ENCODE assay signal across 8 cellular contexts in the genomic region with DNA sequence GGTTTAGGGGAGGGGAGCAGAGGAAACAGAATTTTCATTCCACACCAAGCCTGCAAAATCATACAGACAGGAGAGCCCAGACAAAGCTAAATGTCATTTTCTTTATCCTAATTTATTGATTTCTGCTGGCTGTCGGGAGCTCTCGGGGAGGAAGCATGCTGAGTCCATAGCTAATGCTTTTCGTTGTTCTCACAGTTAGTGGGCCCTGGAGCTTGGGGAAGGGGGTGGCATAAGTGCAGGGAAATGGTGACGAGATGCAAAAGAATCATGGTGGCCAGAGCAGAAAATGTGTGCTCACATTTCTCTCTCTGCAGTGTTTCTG.
DNase-seq lines count a peak whose midpoint lies in the region; ATAC-seq lines count a peak whose summit lies in the region.

No MANE protein-coding gene starts in this region.

- DNase-seq in activated CD4-positive, alpha-beta T cell treated with anti-CD3 and anti-CD28 coated beads for 36 hours = no peak
- no peak for DNase-seq in activated CD4-positive, alpha-beta T cell treated with anti-CD3 and anti-CD28 coated beads, Interleukin-2, amount 50 U/mL, for 4 hours
- DNase-seq in activated CD4-positive, alpha-beta memory T cell treated with anti-CD3 and anti-CD28 coated beads, Interleukin-2, amount 10 ng/mL, durations not matched to agents 7 days and 5 days = no peak
- peak; percentile 24 for DNase-seq in left lobe of liver (ENCODE audit: low spot score)
- no peak for DNase-seq in substantia nigra (lab: John Stamatoyannopoulos, UW)
- DNase-seq in NCI-H82 treated with DMSO at 0.1 percent for 48 hours (lab: John Stamatoyannopoulos, UW; ENCODE audit: unreplicated experiment) = no peak

- H3K4me1 Mint-ChIP-seq in activated CD4-positive, alpha-beta T cell treated with anti-CD3 and anti-CD28 coated beads for 36 hours = peaks cover 53% of the 10 kb centered on the region
- peaks cover 40% of the 10 kb centered on the region for H3K4me1 Mint-ChIP-seq in activated CD4-positive, alpha-beta memory T cell treated with anti-CD3 and anti-CD28 coated beads, Interleukin-2, amount 10 ng/mL, durations not matched to agents 7 days and 5 days

- no peaks in the 10 kb centered on the region for H3K36me3 Mint-ChIP-seq in activated CD4-positive, alpha-beta T cell treated with anti-CD3 and anti-CD28 coated beads for 36 hours (ENCODE audit: low read depth)
- no peaks in the 10 kb centered on the region for H3K36me3 Mint-ChIP-seq in activated CD4-positive, alpha-beta memory T cell treated with anti-CD3 and anti-CD28 coated beads, Interleukin-2, amount 10 ng/mL, durations not matched to agents 7 days and 5 days (ENCODE audit: low read depth)

- no peaks in the 10 kb centered on the region for H3K9me3 Mint-ChIP-seq in activated CD4-positive, alpha-beta T cell treated with anti-CD3 and anti-CD28 coated beads for 36 hours (ENCODE audit: low read depth)
- peaks cover 7% of the 10 kb centered on the region for H3K9me3 Mint-ChIP-seq in activated CD4-positive, alpha-beta memory T cell treated with anti-CD3 and anti-CD28 coated beads, Interleukin-2, amount 10 ng/mL, durations not matched to agents 7 days and 5 days

- POLR2A ChIA-PET in activated CD4-positive, alpha-beta T cell treated with anti-CD3 and anti-CD28 coated beads for 36 hours (lab: Charles Lee) = interaction anchor here (0.5 to 1.5 kb wide), 9 partner anchors 21 to 359 kb away, joined by 4 to 8 read pairs (median 4); no protein-coding TSS in a partner anchor
- POLR2A ChIA-PET in activated CD4-positive, alpha-beta memory T cell treated with anti-CD3 and anti-CD28 coated beads, Interleukin-2, amount 10 ng/mL, durations not matched to agents 7 days and 5 days (lab: Charles Lee) = interaction anchor here (0.7 to 3.8 kb wide), 20 partner anchors 13 to 533 kb away, joined by 3 to 38 read pairs (median 6); a partner anchor contains a TSS

- H3K27ac ChIP-seq in substantia nigra (ENCODE audit: low read depth, low read length, poor library complexity, severe bottlenecking) = peak overlapping the region; percentile 0

- intact Hi-C loops in activated CD4-positive, alpha-beta T cell treated with anti-CD3 and anti-CD28 coated beads for 36 hours (cut with DNase I, micrococcal nuclease) = loop anchor here (1.0 to 5.0 kb wide), 13 partner anchors 37 to 438 kb away; a partner anchor contains a TSS

- H3K27ac Mint-ChIP-seq in activated CD4-positive, alpha-beta T cell treated with anti-CD3 and anti-CD28 coated beads for 36 hours = peak overlapping the region; percentile 86
- H3K27ac Mint-ChIP-seq in activated CD4-positive, alpha-beta memory T cell treated with anti-CD3 and anti-CD28 coated beads, Interleukin-2, amount 10 ng/mL, durations not matched to agents 7 days and 5 days = peak overlapping the region; percentile 87

- no peaks in the 10 kb centered on the region for H3K27me3 Mint-ChIP-seq in activated CD4-positive, alpha-beta T cell treated with anti-CD3 and anti-CD28 coated beads for 36 hours
- H3K27me3 Mint-ChIP-seq in activated CD4-positive, alpha-beta memory T cell treated with anti-CD3 and anti-CD28 coated beads, Interleukin-2, amount 10 ng/mL, durations not matched to agents 7 days and 5 days = no peaks in the 10 kb centered on the region

- ATAC-seq in activated CD4-positive, alpha-beta T cell treated with anti-CD3 and anti-CD28 coated beads for 36 hours = no peak
- ATAC-seq in left lobe of liver (no peak), GM19467 (IDR thresholded peaks at IDR 0.05; ENCODE audit: unreplicated experiment) (no peak), HG02852 (IDR thresholded peaks at IDR 0.05; ENCODE audit: unreplicated experiment) (no peak)

- H3K4me3 Mint-ChIP-seq in activated CD4-positive, alpha-beta T cell treated with anti-CD3 and anti-CD28 coated beads for 36 hours = peak overlapping the region; percentile 59
- peak overlapping the region; percentile 53 for H3K4me3 Mint-ChIP-seq in activated CD4-positive, alpha-beta memory T cell treated with anti-CD3 and anti-CD28 coated beads, Interleukin-2, amount 10 ng/mL, durations not matched to agents 7 days and 5 days

- CTCF ChIA-PET in activated CD4-positive, alpha-beta T cell treated with anti-CD3 and anti-CD28 coated beads for 36 hours (lab: Charles Lee) = interaction anchor here (0.8 to 1.6 kb wide), 11 partner anchors 29 to 430 kb away, joined by 3 to 6 read pairs (median 3); no protein-coding TSS in a partner anchor
- CTCF ChIA-PET in activated CD4-positive, alpha-beta memory T cell treated with anti-CD3 and anti-CD28 coated beads, Interleukin-2, amount 10 ng/mL, durations not matched to agents 7 days and 5 days (lab: Charles Lee) = interaction anchor here (1.0 to 2.1 kb wide), 7 partner anchors 29 to 315 kb away, joined by 3 to 9 read pairs (median 5); no protein-coding TSS in a partner anchor
